Comparison of ENCODE assay signal across 1 cellular context in genomic region chr7:1569833-1570632, GRCh38.
TF ChIP-seq lines count a peak whose summit lies in the region.

Gene PSMG3 (minus strand): TSS chr7:1570032. CDS start chr7:1569339, 693 bp downstream.

TF ChIP-seq in HepG2, 621 proteins besides CTCF, POLR2A, EP300 and RAD21 (continued from another document and continues in another):
- TF ChIP-seq ZBTB37 (CRISPR knock-in tag; IDR thresholded peaks at IDR 0.05) = no peak
- no peak for TF ChIP-seq GTF3A (CRISPR knock-in tag; conservative IDR thresholded peaks at IDR 0.05)
- TF ChIP-seq REL (CRISPR knock-in tag; conservative IDR thresholded peaks at IDR 0.05) = no peak
- TF ChIP-seq CEBPB (IDR thresholded peaks at IDR 0.05; ENCODE audit: borderline replicate concordance, low read depth, low read length) = no peak
- peak; percentile 48; the same call in 1 of the 2 replicates for TF ChIP-seq BORCS8-MEF2B (CRISPR knock-in tag; IDR thresholded peaks at IDR 0.05)
- TF ChIP-seq MBD4 (IDR thresholded peaks at IDR 0.05; ENCODE audit: borderline replicate concordance, low read length) = no peak
- peak; percentile 87 for TF ChIP-seq RBM39 (IDR thresholded peaks at IDR 0.05; ENCODE audit: low read depth, low read length, poor library complexity, severe bottlenecking)
- TF ChIP-seq JUNB (CRISPR knock-in tag; IDR thresholded peaks at IDR 0.05; ENCODE audit: borderline replicate concordance) = no peak
- no peak for TF ChIP-seq THAP8 (CRISPR knock-in tag; IDR thresholded peaks at IDR 0.05; ENCODE audit: borderline replicate concordance)
- TF ChIP-seq ONECUT2 (CRISPR knock-in tag; IDR thresholded peaks at IDR 0.05) = no peak
- TF ChIP-seq IKZF5 (CRISPR knock-in tag; IDR thresholded peaks at IDR 0.05) = peak; percentile 62; the same call in 1 of the 2 replicates
- TF ChIP-seq PAF1 (CRISPR knock-in tag; IDR thresholded peaks at IDR 0.05) = no peak
- TF ChIP-seq ZNF253 (CRISPR knock-in tag; IDR thresholded peaks at IDR 0.05; ENCODE audit: borderline replicate concordance) = no peak
- TF ChIP-seq SAFB2 (CRISPR knock-in tag; IDR thresholded peaks at IDR 0.05; ENCODE audit: borderline replicate concordance, low read depth) = no peak; the same call in 1 of the 2 replicates
- peak; percentile 85 for TF ChIP-seq YEATS4 (CRISPR knock-in tag; IDR thresholded peaks at IDR 0.05; ENCODE audit: borderline replicate concordance)
- TF ChIP-seq HIC2 (CRISPR knock-in tag; IDR thresholded peaks at IDR 0.05; ENCODE audit: low read depth) = no peak
- no peak for TF ChIP-seq RFX3 (CRISPR knock-in tag; IDR thresholded peaks at IDR 0.05)
- TF ChIP-seq MEIS2 (CRISPR knock-in tag; IDR thresholded peaks at IDR 0.05) = peak; percentile 84; the same call in 1 of the 2 replicates
- TF ChIP-seq MXD4 (CRISPR knock-in tag; IDR thresholded peaks at IDR 0.05) = peak; percentile 21; the same call in 1 of the 2 replicates
- no peak for TF ChIP-seq ZNF3 (CRISPR knock-in tag; IDR thresholded peaks at IDR 0.05)
- TF ChIP-seq JARID2 (CRISPR knock-in tag; IDR thresholded peaks at IDR 0.05; ENCODE audit: insufficient replicate concordance) = no peak
- TF ChIP-seq ASH2L (IDR thresholded peaks at IDR 0.05; ENCODE audit: insufficient read length, low read depth, low read length) = peak; percentile 75
- TF ChIP-seq GABPA (IDR thresholded peaks at IDR 0.05; ENCODE audit: low read depth, low read length) = peak; percentile 99
- TF ChIP-seq GABPA (CRISPR knock-in tag; IDR thresholded peaks at IDR 0.05; ENCODE audit: low read depth) = peak; percentile 93
- no peak; the same call in 1 of the 2 replicates for TF ChIP-seq ZNF275 (CRISPR knock-in tag; IDR thresholded peaks at IDR 0.05; ENCODE audit: borderline replicate concordance)
- no peak for TF ChIP-seq ZNF674 (CRISPR knock-in tag; IDR thresholded peaks at IDR 0.05; ENCODE audit: low read depth)
- no peak for TF ChIP-seq ZBTB20 (CRISPR knock-in tag; IDR thresholded peaks at IDR 0.05; ENCODE audit: borderline replicate concordance, low read depth)
- TF ChIP-seq RARG (CRISPR knock-in tag; IDR thresholded peaks at IDR 0.05; ENCODE audit: low read depth) = 0 out of 2 replicates have a peak, but pooled peaks have one; percentile 32
- peak; percentile 41; the same call in 1 of the 2 replicates for TF ChIP-seq HIVEP1 (CRISPR knock-in tag; IDR thresholded peaks at IDR 0.05)
- peak; percentile 82; the same call in 1 of the 2 replicates for TF ChIP-seq ZZZ3 (CRISPR knock-in tag; IDR thresholded peaks at IDR 0.05; ENCODE audit: borderline replicate concordance)
- peak; percentile 53; the same call in 1 of the 2 replicates for TF ChIP-seq ATF2 (CRISPR knock-in tag; IDR thresholded peaks at IDR 0.05)
- TF ChIP-seq ZNF614 (CRISPR knock-in tag; IDR thresholded peaks at IDR 0.05; ENCODE audit: borderline replicate concordance) = peak; percentile 80; the same call in 1 of the 2 replicates
- TF ChIP-seq SMAD3 (CRISPR knock-in tag; IDR thresholded peaks at IDR 0.05) = peak; percentile 47; the same call in 1 of the 2 replicates
- no peak for TF ChIP-seq PRDM4 (CRISPR knock-in tag; IDR thresholded peaks at IDR 0.05; ENCODE audit: borderline replicate concordance)
- TF ChIP-seq POLR2AphosphoS2 (IDR thresholded peaks at IDR 0.05; ENCODE audit: low read depth, low read length) = no peak
- peak; percentile 19; the same call in 1 of the 2 replicates for TF ChIP-seq AHDC1 (CRISPR knock-in tag; IDR thresholded peaks at IDR 0.05; ENCODE audit: borderline replicate concordance)
- peak; percentile 85 to 97 for TF ChIP-seq HMGXB4 (CRISPR knock-in tag; IDR thresholded peaks at IDR 0.05; ENCODE audit: borderline replicate concordance in 1 of 2, low read depth in 1 of 2)
- peak; percentile 91 for TF ChIP-seq ZGPAT (CRISPR knock-in tag; IDR thresholded peaks at IDR 0.05)
